In genomic region chr16:70523621-70524405, GRCh38 we compare ENCODE assay signal across 8 cellular contexts. TPM values are rescaled to one million over a fixed set of nuclear protein-coding genes. Genes with fewer than 3 reads are reported as not detected.
A peak's percentile ranks its signal among the peaks of the same experiment; 100 is the strongest.
DNase-seq lines count a peak whose midpoint lies in the region; ATAC-seq, FAIRE-seq and TF ChIP-seq lines count a peak whose summit lies in the region.

Gene SF3B3, plus strand, starts transcription at chr16:70523816. Its CDS starts 2,841 bp downstream, at chr16:70526657.

- H4K20me1 ChIP-seq in DND-41 (ENCODE audit: insufficient read depth, low read length), result peaks cover 27% of the 10 kb centered on the region
- peaks cover 22% of the 10 kb centered on the region for H4K20me1 ChIP-seq in SU-DHL-6 (ENCODE audit: low read depth, low read length)

- peak within 1 kb of the TSS; percentile 99 for H3K27ac Mint-ChIP-seq in progenitor cell of endocrine pancreas

- H3K27me3 Mint-ChIP-seq in progenitor cell of endocrine pancreas, result no peaks in the 10 kb centered on the region

- H3K27ac ChIP-seq in DND-41 (ENCODE audit: low read length) (peak within 1 kb of the TSS; percentile 97), SU-DHL-6 (ENCODE audit: low read depth, low read length) (peak within 1 kb of the TSS; percentile 89), adrenal gland (peak within 1 kb of the TSS; percentile 58 to 91 (median 84)), left ventricle myocardium inferior (replicated peaks) (peak within 1 kb of the TSS; percentile 93)

- ATAC-seq in DND-41 (ENCODE audit: insufficient read depth, low read depth), result peak; percentile 67

- intact Hi-C loops in adrenal gland (cut with DNase I), result no loop called here
- intact Hi-C loops in left ventricle myocardium inferior (cut with micrococcal nuclease), result no loop called here

- H3K9me3 Mint-ChIP-seq in progenitor cell of endocrine pancreas (ENCODE audit: low read depth), result no peaks in the 10 kb centered on the region

- H3K9me3 ChIP-seq in DND-41 (ENCODE audit: insufficient read depth, low read length, severe bottlenecking), result no peaks in the 10 kb centered on the region
- H3K9me3 ChIP-seq in SU-DHL-6 (ENCODE audit: insufficient read depth, low read length), result no peaks in the 10 kb centered on the region
- no peaks in the 10 kb centered on the region for H3K9me3 ChIP-seq in adrenal gland (replicated peaks in 1 of 3)
- H3K9me3 ChIP-seq in left ventricle myocardium inferior (replicated peaks), result no peaks in the 10 kb centered on the region

- no peaks in the 10 kb centered on the region for H3K9me2 ChIP-seq in SU-DHL-6 (replicated peaks; ENCODE audit: insufficient read depth, low read length)

- H3K4me1 ChIP-seq in DND-41 (ENCODE audit: insufficient read depth, low read length), result peaks cover 63% of the 10 kb centered on the region
- peaks cover 20 to 49% of the 10 kb centered on the region in 2 donors for H3K4me1 ChIP-seq in adrenal gland (replicated peaks in 1 of 2)
- H3K4me1 ChIP-seq in left ventricle myocardium inferior, result peaks cover 66% of the 10 kb centered on the region

- TF ChIP-seq CTCF in DND-41 (IDR thresholded peaks at IDR 0.05; ENCODE audit: borderline replicate concordance, extremely low read depth, low read length, poor library complexity, severe bottlenecking) (no peak), NB4 (IDR thresholded peaks at IDR 0.05; ENCODE audit: low read depth, low read length) (no peak), SU-DHL-6 (IDR thresholded peaks at IDR 0.05; ENCODE audit: insufficient read depth, low read length, poor library complexity, severe bottlenecking) (no peak), adrenal gland (IDR thresholded peaks at IDR 0.05) (no peak), left ventricle myocardium inferior (IDR thresholded peaks at IDR 0.05; ENCODE audit: borderline replicate concordance) (no peak), progenitor cell of endocrine pancreas (IDR thresholded peaks at IDR 0.05; ENCODE audit: unreplicated experiment) (no peak)

- H3K4me2 ChIP-seq in DND-41 (ENCODE audit: insufficient read depth, low read length) (peak within 1 kb of the TSS; percentile 83), SU-DHL-6 (ENCODE audit: low read depth, low read length, poor library complexity, severe bottlenecking) (peak within 1 kb of the TSS; percentile 78)

- H3K4me3 ChIP-seq in DND-41 (ENCODE audit: low read depth in 1 of 2, low read length in 2 of 2) (peak within 1 kb of the TSS; percentile 69 to 71), H7 (ENCODE audit: insufficient read depth, low read depth, low read length) (peak within 1 kb of the TSS; percentile 75), NB4 (ENCODE audit: low read depth, low read length) (peak within 1 kb of the TSS; percentile 81), SU-DHL-6 (ENCODE audit: insufficient read depth, low read length, poor library complexity, severe bottlenecking) (peak within 1 kb of the TSS; percentile 68), adrenal gland (peak within 1 kb of the TSS; percentile 75 to 98 (median 84)), left ventricle myocardium inferior (peak within 1 kb of the TSS; percentile 80)

- peaks cover 82% of the 10 kb centered on the region for H3K79me2 ChIP-seq in DND-41 (ENCODE audit: insufficient read depth, low read length)
- H3K79me2 ChIP-seq in SU-DHL-6 (ENCODE audit: insufficient read depth, low read length), result peaks cover 71% of the 10 kb centered on the region

- FAIRE-seq in urothelium cell line (lab: Jason Lieb, UNC), result no peak

- H3K9ac ChIP-seq in DND-41 (ENCODE audit: low read depth, low read length) (peak within 1 kb of the TSS; percentile 88), SU-DHL-6 (ENCODE audit: low read length) (peak within 1 kb of the TSS; percentile 85)

- TF ChIP-seq POLR2A in NB4 (IDR thresholded peaks at IDR 0.05; ENCODE audit: extremely low read depth, insufficient read length) (peak; percentile 93), adrenal gland (IDR thresholded peaks at IDR 0.05) (peak; percentile 38 to 41)

- peaks cover 29% of the 10 kb centered on the region for H3K4me1 Mint-ChIP-seq in progenitor cell of endocrine pancreas (ENCODE audit: low read depth)

- H3K27me3 ChIP-seq in DND-41 (ENCODE audit: insufficient read depth, low read length, poor library complexity) (no peaks in the 10 kb centered on the region), H7 (ENCODE audit: control insufficient read depth, insufficient read depth, low read length) (no peaks in the 10 kb centered on the region), SU-DHL-6 (ENCODE audit: low read length) (no peaks in the 10 kb centered on the region), adrenal gland (no peaks in the 10 kb centered on the region), left ventricle myocardium inferior (ENCODE audit: low read depth) (no peaks in the 10 kb centered on the region)

- peaks cover 45% of the 10 kb centered on the region for H3K36me3 ChIP-seq in DND-41 (ENCODE audit: insufficient read depth, low read length)
- peaks cover 14% of the 10 kb centered on the region for H3K36me3 ChIP-seq in H7 (replicated peaks; ENCODE audit: control insufficient read depth, insufficient read depth, low read length)
- peaks cover 20% of the 10 kb centered on the region for H3K36me3 ChIP-seq in SU-DHL-6 (ENCODE audit: low read length)
- H3K36me3 ChIP-seq in adrenal gland (replicated peaks in 1 of 2), result peaks cover 0 to 25% of the 10 kb centered on the region in 2 donors
- peaks cover 30% of the 10 kb centered on the region for H3K36me3 ChIP-seq in left ventricle myocardium inferior

- peaks cover 16% of the 10 kb centered on the region for H3K36me3 Mint-ChIP-seq in progenitor cell of endocrine pancreas (ENCODE audit: insufficient read depth)

- H3F3A ChIP-seq in SU-DHL-6 (ENCODE audit: insufficient read depth), result peaks cover 37% of the 10 kb centered on the region

- H2AFZ ChIP-seq in DND-41 (ENCODE audit: low read depth, low read length), result peak within 1 kb of the TSS; percentile 94
- peak within 1 kb of the TSS; percentile 62 for H2AFZ ChIP-seq in SU-DHL-6 (ENCODE audit: low read depth, low read length, severe bottlenecking)

- WGBS in adrenal gland, 4 donors, result 0 to 1% (median 0%) methylated on average over 35 of the region's 35 CpGs

- peak; percentile 78 for DNase-seq in DND-41
- peak; percentile 85 for DNase-seq in H7
- DNase-seq in NB4 (ENCODE audit: low read depth), result peak; percentile 82
- peak; percentile 60 to 84 (median 72) for DNase-seq in adrenal gland
- DNase-seq in left ventricle myocardium inferior, result no peak
- peak; percentile 36 for DNase-seq in progenitor cell of endocrine pancreas (ENCODE audit: low spot score, unreplicated experiment)
- DNase-seq in urothelium cell line (ENCODE audit: low spot score), result peak; percentile 71

- H3K4me3 Mint-ChIP-seq in progenitor cell of endocrine pancreas (ENCODE audit: low read depth), result peak within 1 kb of the TSS; percentile 96

RNA-seq across cellular contexts. Expression of gene SF3B3, which starts in this region (rescaled TPM):
- 222 and 313 TPM in 2 replicates for total RNA-seq in H7 (2014; rRNA removed; shearing (Covaris generic))
- total RNA-seq in adrenal gland (100 to 1,000 TPM in 5 of 8 donors, 10 to 100 TPM in 3; 66.2 to 242 (median 160) TPM), left ventricle myocardium inferior (129 TPM), progenitor cell of endocrine pancreas (379 and 387 TPM in 2 replicates)
- 100 to 1,000 TPM in 2 of 3 donors, 10 to 100 TPM in 1; 82.1 to 200 (median 101) TPM for polyA plus RNA-seq in adrenal gland
